ENCODE assay signal across 2 cellular contexts in genomic region chr1:116356067-116356466, GRCh38.
TF ChIP-seq lines count a peak whose summit lies in the region.

No MANE protein-coding gene starts in this region.

TF ChIP-seq in IMR-90, 13 proteins besides CTCF, POLR2A, EP300 and RAD21:
- TF ChIP-seq MXI1 (IDR thresholded peaks at IDR 0.05; ENCODE audit: borderline replicate concordance, low read depth, low read length) (no peak), MAFK (IDR thresholded peaks at IDR 0.05; ENCODE audit: low read depth, low read length) (no peak), MAZ (IDR thresholded peaks at IDR 0.05; ENCODE audit: borderline replicate concordance, low read depth, low read length) (no peak), CHD1 (IDR thresholded peaks at IDR 0.05; ENCODE audit: low read depth, low read length) (no peak), ELK1 (IDR thresholded peaks at IDR 0.05; ENCODE audit: borderline replicate concordance, low read depth, low read length) (no peak), CEBPB (IDR thresholded peaks at IDR 0.05; ENCODE audit: low read depth, low read length) (no peak), NFE2L2 (IDR thresholded peaks at IDR 0.05; ENCODE audit: low read depth, low read length) (no peak), USF2 (IDR thresholded peaks at IDR 0.05; ENCODE audit: low read depth, low read length) (no peak), RFX5 (IDR thresholded peaks at IDR 0.05; ENCODE audit: low read depth, low read length) (no peak), RCOR1 (IDR thresholded peaks at IDR 0.05; ENCODE audit: insufficient replicate concordance, low read length) (no peak), BHLHE40 (IDR thresholded peaks at IDR 0.05; ENCODE audit: low read depth, low read length) (no peak)

TF ChIP-seq in K562, 482 proteins besides CTCF, POLR2A, EP300 and RAD21:
- peak; percentile 17 for TF ChIP-seq PCBP2 (IDR thresholded peaks at IDR 0.05; ENCODE audit: low read depth, low read length, poor library complexity, severe bottlenecking)
- no peak for TF ChIP-seq FOXK1 (CRISPR knock-in tag; IDR thresholded peaks at IDR 0.05; ENCODE audit: borderline replicate concordance)
